7 cellular contexts compared by ENCODE assay signal in genomic region chr3:152183473-152183872, GRCh38.
DNase-seq lines count a peak whose midpoint lies in the region; TF ChIP-seq lines count a peak whose summit lies in the region.

No MANE protein-coding gene starts in this region.

- no peak overlapping the region for H4K91ac ChIP-seq in H9 (ENCODE audit: insufficient read length, low read depth, low read length)

- no peak overlapping the region for H3K27ac ChIP-seq in H9 (ENCODE audit: insufficient read length, low read depth, low read length)

- H2AFZ ChIP-seq in H9 (ENCODE audit: low read length), result no peak overlapping the region

- H3K18ac ChIP-seq in H9 (ENCODE audit: insufficient read length, low read depth, low read length), result no peak overlapping the region

- no peaks in the 10 kb centered on the region for H3K79me2 ChIP-seq in H9 (ENCODE audit: insufficient read depth, low read length)

- H2BK15ac ChIP-seq in H9 (ENCODE audit: low read depth, low read length), result no peak overlapping the region

- no peak overlapping the region for H2BK120ac ChIP-seq in H9 (ENCODE audit: low read depth, low read length, poor library complexity, severe bottlenecking)

- no peak overlapping the region for H4K5ac ChIP-seq in H9 (ENCODE audit: insufficient read length, low read depth, low read length)

- no peaks in the 10 kb centered on the region for H3K9me3 Mint-ChIP-seq in H9

- H3K27me3 Mint-ChIP-seq in H9 (ENCODE audit: low read depth), result no peaks in the 10 kb centered on the region

- H3K79me1 ChIP-seq in H9 (ENCODE audit: insufficient read depth, low read depth, low read length, poor library complexity, severe bottlenecking), result no peaks in the 10 kb centered on the region

- H3K36me3 Mint-ChIP-seq in H9 (ENCODE audit: insufficient read depth in 1 of 3, low read depth in 3 of 3), result no peaks in the 10 kb centered on the region

- H3K27ac Mint-ChIP-seq in H9, result no peak overlapping the region

- no peaks in the 10 kb centered on the region for H4K20me1 ChIP-seq in H9 (ENCODE audit: control insufficient read depth, insufficient read depth, insufficient read length)

- DNase-seq in GM10266 (ENCODE audit: extremely low spot score) (peak; percentile 22), H9 (peak; percentile 55), NCI-H2227 (lab: John Stamatoyannopoulos, UW; ENCODE audit: unreplicated experiment) (peak; percentile 35), foreskin melanocyte (peak; percentile 25), retinal pigment epithelial cell (ENCODE audit: low read depth) (no peak), SKM-1 (lab: John Stamatoyannopoulos, UW; ENCODE audit: unreplicated experiment) (no peak)
- DNase-seq in activated CD8-positive, alpha-beta memory T cell treated with anti-CD3 and anti-CD28 coated beads for 4 hours (ENCODE audit: low read depth in 2 of 2), result peak; percentile 21 to 28

- no peak overlapping the region for H2BK12ac ChIP-seq in H9 (ENCODE audit: insufficient read length, low read depth, low read length)

- H3K23me2 ChIP-seq in H9 (ENCODE audit: insufficient read length, low read depth, low read length, poor library complexity, severe bottlenecking), result no peaks in the 10 kb centered on the region

- H3K9me3 ChIP-seq in H9 (ENCODE audit: control insufficient read depth, low read depth, low read length), result no peaks in the 10 kb centered on the region

- H3K4me3 Mint-ChIP-seq in H9, result no peak overlapping the region

- WGBS in H9 (ENCODE audit: extremely low coverage, insufficient read length, low lambda C conversion rate), result no CpG with 5 or more reads among the region's 4 CpGs

- no peak overlapping the region for H3K56ac ChIP-seq in H9 (ENCODE audit: insufficient read length, low read depth, low read length)

- H3K4me3 ChIP-seq in retinal pigment epithelial cell (ENCODE audit: low read length), result no peak overlapping the region

- no peaks in the 10 kb centered on the region for H3K27me3 ChIP-seq in H9 (ENCODE audit: insufficient read depth, low read length)

- TF ChIP-seq CTCF in GM10266 (IDR thresholded peaks at IDR 0.05; ENCODE audit: control insufficient read depth, insufficient read depth, low read depth, missing control alignments), result peak; percentile 53
- peak; percentile 73 for TF ChIP-seq CTCF in H9 (conservative IDR thresholded peaks at IDR 0.05)
- TF ChIP-seq CTCF in retinal pigment epithelial cell (conservative IDR thresholded peaks at IDR 0.05; ENCODE audit: low read depth, low read length), result peak; percentile 62

- H3K4ac ChIP-seq in H9 (ENCODE audit: low read depth, low read length), result no peak overlapping the region

- no peak overlapping the region for H3K4me2 ChIP-seq in H9 (ENCODE audit: insufficient read depth, insufficient read length, low read length)

- H3K9ac ChIP-seq in H9 (ENCODE audit: extremely low read depth, insufficient read length, low read length), result no peak overlapping the region

- H2BK20ac ChIP-seq in H9 (ENCODE audit: low read depth, low read length, poor library complexity, severe bottlenecking), result no peak overlapping the region

- H2BK5ac ChIP-seq in H9 (ENCODE audit: insufficient read length, low read length), result no peak overlapping the region

- no peaks in the 10 kb centered on the region for H3K4me1 ChIP-seq in H9 (ENCODE audit: insufficient read depth, low read length)

- no peak overlapping the region for H3K14ac ChIP-seq in H9 (ENCODE audit: insufficient read depth, low read length)

- H2AK5ac ChIP-seq in H9 (ENCODE audit: insufficient read length, low read length), result no peak overlapping the region

- H3K23ac ChIP-seq in H9 (ENCODE audit: insufficient read length, low read depth, low read length), result no peak overlapping the region

- H3T11ph ChIP-seq in H9 (ENCODE audit: low read length), result no peak overlapping the region

- no peaks in the 10 kb centered on the region for H3K4me1 Mint-ChIP-seq in H9

- no peak overlapping the region for H4K8ac ChIP-seq in H9 (replicated peaks; ENCODE audit: insufficient read length, low read depth, low read length)

Comparison
In these comparisons a context has a peak if more than half of its experiments do, and no peak if none do; other contexts are left out.
1. DNase-seq: peak in GM10266 (single experiment), H9 (single experiment), NCI-H2227 (single experiment), activated CD8-positive, alpha-beta memory T cell treated with anti-CD3 and anti-CD28 coated beads for 4 hours (2 of 2) and foreskin melanocyte (single experiment); none in retinal pigment epithelial cell (single experiment) and SKM-1 (single experiment).
2. Peak in every context shown above with its lines, with median percentiles within 50 percentile points of each other: CTCF ChIP-seq.